Comparison of ENCODE assay signal across 1 cellular context in the genomic region with DNA sequence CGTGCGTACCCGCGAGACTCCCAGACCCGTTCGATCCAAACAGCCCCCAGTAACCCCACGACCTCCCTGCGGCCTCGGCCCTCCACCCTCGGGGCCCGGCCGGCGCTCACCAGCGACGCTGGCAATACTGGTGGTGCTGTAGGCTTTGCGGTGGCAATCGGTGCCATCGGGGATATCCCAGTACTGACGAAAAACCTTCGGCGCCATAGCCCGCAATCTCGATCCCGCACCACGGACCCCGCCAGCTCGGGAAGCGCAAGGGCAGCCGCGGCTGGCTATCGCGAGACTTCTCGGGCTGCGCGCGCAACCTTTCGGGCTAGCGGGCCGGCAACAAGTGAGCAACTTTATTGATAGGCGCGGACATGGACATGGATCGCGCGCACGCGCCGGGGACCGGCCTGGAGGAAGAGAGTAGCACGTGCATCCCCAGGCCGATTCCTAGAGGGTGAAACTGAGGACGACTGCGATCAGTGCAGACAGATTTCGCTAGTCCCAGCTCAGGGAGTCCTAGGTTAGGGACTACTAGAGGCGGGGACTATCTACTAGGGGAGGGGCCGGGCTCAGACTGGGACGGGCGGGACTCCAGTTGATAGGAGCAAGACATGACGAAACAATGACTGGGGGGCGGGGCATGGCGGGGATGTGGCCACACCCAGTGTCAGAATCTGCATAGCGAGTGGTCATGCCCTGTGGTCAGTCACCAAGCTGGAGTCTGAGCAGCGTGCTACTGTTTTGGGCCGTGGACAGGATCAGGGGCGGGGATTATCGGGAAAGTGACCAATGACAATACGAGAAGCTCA.
TF ChIP-seq lines count a peak whose summit lies in the region.

Gene NDUFA11 (minus strand): TSS at position 289 of the 800 bp plus-strand sequence. CDS start 82 bp downstream, at position 207.

TF ChIP-seq in K562, 482 proteins besides CTCF, POLR2A, EP300 and RAD21 (continued from another document and continues in another):
- TF ChIP-seq TRIM28 (IDR thresholded peaks at IDR 0.05), result peak; percentile 74; the same call in 1 of the 2 replicates
- TF ChIP-seq PYGO2 (tag; IDR thresholded peaks at IDR 0.05), result no peak
- TF ChIP-seq TGIF2 (CRISPR knock-in tag; IDR thresholded peaks at IDR 0.05), result no peak
- no peak for TF ChIP-seq TRIM25 (IDR thresholded peaks at IDR 0.05; ENCODE audit: borderline replicate concordance)
- peak; percentile 94 for TF ChIP-seq CXXC5 (CRISPR knock-in tag; IDR thresholded peaks at IDR 0.05)
- TF ChIP-seq, protein P1, sequence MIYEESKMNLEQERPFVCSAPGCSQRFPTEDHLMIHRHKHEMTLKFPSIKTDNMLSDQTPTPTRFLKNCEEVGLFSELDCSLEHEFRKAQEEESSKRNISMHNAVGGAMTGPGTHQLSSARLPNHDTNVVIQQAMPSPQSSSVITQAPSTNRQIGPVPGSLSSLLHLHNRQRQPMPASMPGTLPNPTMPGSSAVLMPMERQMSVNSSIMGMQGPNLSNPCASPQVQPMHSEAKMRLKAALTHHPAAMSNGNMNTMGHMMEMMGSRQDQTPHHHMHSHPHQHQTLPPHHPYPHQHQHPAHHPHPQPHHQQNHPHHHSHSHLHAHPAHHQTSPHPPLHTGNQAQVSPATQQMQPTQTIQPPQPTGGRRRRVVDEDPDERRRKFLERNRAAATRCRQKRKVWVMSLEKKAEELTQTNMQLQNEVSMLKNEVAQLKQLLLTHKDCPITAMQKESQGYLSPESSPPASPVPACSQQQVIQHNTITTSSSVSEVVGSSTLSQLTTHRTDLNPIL (CRISPR knock-in tag; IDR thresholded peaks at IDR 0.05), result no peak
- TF ChIP-seq SIX5 (IDR thresholded peaks at IDR 0.05; ENCODE audit: borderline replicate concordance in 1 of 2, insufficient read depth in 1 of 2, low read depth in 1 of 2, low read length in 2 of 2), result no peak
- TF ChIP-seq WHSC1 (IDR thresholded peaks at IDR 0.05; ENCODE audit: low read length), result no peak
- TF ChIP-seq SMARCA5 (IDR thresholded peaks at IDR 0.05), result peak; percentile 58; the same call in 1 of the 2 replicates
- TF ChIP-seq TOE1 (IDR thresholded peaks at IDR 0.05; ENCODE audit: borderline replicate concordance), result peak; percentile 77; the same call in 1 of the 2 replicates
- peak; percentile 82; the same call in 1 of the 2 replicates for TF ChIP-seq TOE1 (CRISPR knock-in tag; IDR thresholded peaks at IDR 0.05; ENCODE audit: borderline replicate concordance, low read depth)
- peak; percentile 23; the same call in 1 of the 2 replicates for TF ChIP-seq POLR2AphosphoS5 (IDR thresholded peaks at IDR 0.05; ENCODE audit: control insufficient read depth, insufficient read depth, low read depth, low read length)
- TF ChIP-seq ZNF347 (CRISPR knock-in tag; IDR thresholded peaks at IDR 0.05; ENCODE audit: low read depth), result no peak
- peak; percentile 46 for TF ChIP-seq NFIC (IDR thresholded peaks at IDR 0.05)
- TF ChIP-seq KDM5B (IDR thresholded peaks at IDR 0.05; ENCODE audit: insufficient replicate concordance, low read depth, low read length), result peak; percentile 85
- TF ChIP-seq SRSF1 (IDR thresholded peaks at IDR 0.05; ENCODE audit: low read depth, low read length), result no peak
- TF ChIP-seq AFF4 (CRISPR knock-in tag; IDR thresholded peaks at IDR 0.05), result peak; percentile 56; the same call in 1 of the 2 replicates
- TF ChIP-seq PHB2 (IDR thresholded peaks at IDR 0.05; ENCODE audit: low read depth), result no peak
- TF ChIP-seq KLF6 (CRISPR knock-in tag; IDR thresholded peaks at IDR 0.05; ENCODE audit: borderline replicate concordance), result peak; percentile 46; the same call in 1 of the 2 replicates
- no peak for TF ChIP-seq XRCC4 (IDR thresholded peaks at IDR 0.05; ENCODE audit: extremely low read depth, insufficient read depth, insufficient read length)
- no peak for TF ChIP-seq ZNF436 (CRISPR knock-in tag; IDR thresholded peaks at IDR 0.05)
- TF ChIP-seq NFE2 (IDR thresholded peaks at IDR 0.05; ENCODE audit: low read depth), result peak; percentile 2; the same call in 1 of the 2 replicates
- TF ChIP-seq TAF1 (IDR thresholded peaks at IDR 0.05; ENCODE audit: control insufficient read depth, extremely low read depth, insufficient read depth, low read length, severe bottlenecking), result peak; percentile 55
- no peak for TF ChIP-seq ZC3H8 (IDR thresholded peaks at IDR 0.05)
- TF ChIP-seq CCNT2 (IDR thresholded peaks at IDR 0.05; ENCODE audit: borderline replicate concordance, extremely low read depth, insufficient read length, low read depth, low read length), result peak; percentile 67
- peak; percentile 95 to 97 for TF ChIP-seq NRF1 (conservative IDR thresholded peaks at IDR 0.05 in 1 of 2, IDR thresholded peaks at IDR 0.05 in 1 of 2)
- TF ChIP-seq FOXA3 (CRISPR knock-in tag; conservative IDR thresholded peaks at IDR 0.05 in 1 of 2, IDR thresholded peaks at IDR 0.05 in 1 of 2), result 0 out of 4 replicates have a peak, but pooled peaks of 1 of the 2 experiments have one; percentile 79
- TF ChIP-seq ZNF253 (CRISPR knock-in tag; conservative IDR thresholded peaks at IDR 0.05), result no peak
- 0 out of 2 replicates have a peak, but pooled peaks have one; percentile 57 for TF ChIP-seq PHTF2 (CRISPR knock-in tag; IDR thresholded peaks at IDR 0.05)
- TF ChIP-seq, protein P2, sequence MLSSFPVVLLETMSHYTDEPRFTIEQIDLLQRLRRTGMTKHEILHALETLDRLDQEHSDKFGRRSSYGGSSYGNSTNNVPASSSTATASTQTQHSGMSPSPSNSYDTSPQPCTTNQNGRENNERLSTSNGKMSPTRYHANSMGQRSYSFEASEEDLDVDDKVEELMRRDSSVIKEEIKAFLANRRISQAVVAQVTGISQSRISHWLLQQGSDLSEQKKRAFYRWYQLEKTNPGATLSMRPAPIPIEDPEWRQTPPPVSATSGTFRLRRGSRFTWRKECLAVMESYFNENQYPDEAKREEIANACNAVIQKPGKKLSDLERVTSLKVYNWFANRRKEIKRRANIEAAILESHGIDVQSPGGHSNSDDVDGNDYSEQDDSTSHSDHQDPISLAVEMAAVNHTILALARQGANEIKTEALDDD (IDR thresholded peaks at IDR 0.05), result peak; percentile 60; the same call in 1 of the 2 replicates
- peak; percentile 88 for TF ChIP-seq C11orf30 (IDR thresholded peaks at IDR 0.05; ENCODE audit: low read depth)
- no peak for TF ChIP-seq ZC3H4 (CRISPR knock-in tag; IDR thresholded peaks at IDR 0.05; ENCODE audit: borderline replicate concordance)
- TF ChIP-seq EP400 (IDR thresholded peaks at IDR 0.05), result peak; percentile 100
- TF ChIP-seq ZFP30 (CRISPR knock-in tag; IDR thresholded peaks at IDR 0.05; ENCODE audit: borderline replicate concordance), result no peak
- TF ChIP-seq NCOR1 (IDR thresholded peaks at IDR 0.05), result no peak
- TF ChIP-seq SRF (CRISPR knock-in tag; IDR thresholded peaks at IDR 0.05), result no peak
- TF ChIP-seq UBTF (IDR thresholded peaks at IDR 0.05; ENCODE audit: borderline replicate concordance in 1 of 2, low read depth in 2 of 2, low read length in 2 of 2), result no peak
- TF ChIP-seq HCFC1 (IDR thresholded peaks at IDR 0.05; ENCODE audit: low read depth, low read length), result peak; percentile 71
- peak; percentile 76; the same call in 1 of the 2 replicates for TF ChIP-seq NFRKB (IDR thresholded peaks at IDR 0.05; ENCODE audit: low read depth)
- no peak for TF ChIP-seq CREBBP (IDR thresholded peaks at IDR 0.05; ENCODE audit: low read depth, low read length)
- TF ChIP-seq TSC22D4 (tag; IDR thresholded peaks at IDR 0.05), result no peak
- peak; percentile 87 for TF ChIP-seq CEBPB (tag; IDR thresholded peaks at IDR 0.05)
- no peak for TF ChIP-seq CGGBP1 (CRISPR knock-in tag; IDR thresholded peaks at IDR 0.05)
- TF ChIP-seq CCAR2 (IDR thresholded peaks at IDR 0.05; ENCODE audit: low read depth, low read length), result no peak
- TF ChIP-seq ZNF592 (IDR thresholded peaks at IDR 0.05), result no peak
- peak; percentile 93 for TF ChIP-seq TFAP4 (CRISPR knock-in tag; IDR thresholded peaks at IDR 0.05; ENCODE audit: borderline replicate concordance)
